31 cellular contexts compared by ENCODE assay signal in the genomic region with DNA sequence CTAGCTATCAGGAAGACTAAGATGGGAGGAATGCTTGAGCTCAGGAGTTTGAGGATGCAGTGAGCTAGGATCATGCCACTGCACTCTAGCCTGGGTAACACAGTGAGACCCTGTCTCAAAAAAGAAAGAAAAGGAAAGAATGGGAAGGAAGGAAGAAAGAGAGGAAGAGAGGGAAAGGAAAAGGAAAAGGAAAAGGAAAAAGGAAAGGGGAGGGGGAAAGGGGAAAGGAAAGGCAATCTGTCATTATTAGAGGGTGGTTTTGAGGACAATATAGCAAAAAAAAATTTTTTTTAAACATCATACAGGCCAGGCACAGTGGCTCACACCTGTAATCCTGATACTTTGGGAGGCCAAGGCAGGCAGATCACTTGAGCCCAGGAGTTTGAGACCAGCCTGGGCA. TPM values are rescaled to one million over a fixed set of nuclear protein-coding genes. Genes with fewer than 3 reads are reported as not detected.
A peak's percentile ranks its signal among the peaks of the same experiment; 100 is the strongest.
DNase-seq lines count a peak whose midpoint lies in the region; ATAC-seq, FAIRE-seq and TF ChIP-seq lines count a peak whose summit lies in the region.
"Had no signal": no experiment of that assay in that cellular context is flagged by ENCODE, and none has a peak within 500 bp of the region (broad histone marks: within the 10 kb centered on the region; RNA-seq: fewer than 3 reads in every experiment).

No MANE protein-coding gene starts in this region.

- CTCF ChIA-PET in A549 (lab: Yijun Ruan, JAX): interaction anchor here (52.0 to 96.0 kb wide), 2 partner anchors 16 to 22 kb away, joined by 3262 read pairs; partner anchors contain the start of genes FKBP10, GAST, HAP1 and JUP

- peak; percentile 7 for FAIRE-seq in A549 (lab: Jason Lieb, UNC)
- FAIRE-seq: GM12878, GM12892, GM18507 had no signal

- TF ChIP-seq POLR2A in A549 (IDR thresholded peaks at IDR 0.05; ENCODE audit: low read length): no peak

- H3K27ac ChIP-seq in A549 (no peak overlapping the region), epithelial cell of prostate (peak overlapping the region; percentile 39)
- H3K27ac ChIP-seq: 22Rv1, BLaER1 had no signal

- POLR2A ChIA-PET in A549 (lab: Yijun Ruan, JAX): interaction anchor here (0.7 kb wide), 1 partner anchor 11 kb away, joined by 3 read pairs; no protein-coding TSS in a partner anchor

- TF ChIP-seq RAD21 in A549 (conservative IDR thresholded peaks at IDR 0.05 in 1 of 2, IDR thresholded peaks at IDR 0.05 in 1 of 2): no peak

- no peak overlapping the region for H3K27ac Mint-ChIP-seq in T-helper 17 cell
- H3K27ac Mint-ChIP-seq: CD4-positive, alpha-beta memory T cell; CD8-positive, alpha-beta memory T cell had no signal

- H3K27me3 Mint-ChIP-seq in T-helper 17 cell: peaks cover 9% of the 10 kb centered on the region

- no peak overlapping the region for H3K4me2 ChIP-seq in A549
- H3K4me2 ChIP-seq: BLaER1 had no signal

- no peak for TF ChIP-seq CTCF in A549 (IDR thresholded peaks at IDR 0.05)

- no peak for TF ChIP-seq EP300 in A549 (IDR thresholded peaks at IDR 0.05)

- H3K9me3 ChIP-seq in A549: no peaks in the 10 kb centered on the region
- H3K9me3 ChIP-seq in T-helper 17 cell (ENCODE audit: control insufficient read depth, low read length, poor library complexity, severe bottlenecking): no peaks in the 10 kb centered on the region
- H3K9me3 ChIP-seq: BE2C, BLaER1 had no signal

- ATAC-seq in A549 (no peak), T-helper 17 cell (no peak), GM21390 (IDR thresholded peaks at IDR 0.05; ENCODE audit: unreplicated experiment) (no peak)
- ATAC-seq: GM12878 had no signal

- H3K4me1 Mint-ChIP-seq in T-helper 17 cell: peaks cover 2% of the 10 kb centered on the region
- H3K4me1 Mint-ChIP-seq: CD14-positive monocyte; CD4-positive, alpha-beta memory T cell; CD4-positive, CD25-positive, alpha-beta regulatory T cell; CD8-positive, alpha-beta memory T cell had no signal

- peak overlapping the region; percentile 5 for H3K4me3 Mint-ChIP-seq in T-helper 17 cell
- H3K4me3 Mint-ChIP-seq: CD14-positive monocyte; CD4-positive, alpha-beta memory T cell; CD4-positive, CD25-positive, alpha-beta regulatory T cell; CD8-positive, alpha-beta memory T cell had no signal

- no peaks in the 10 kb centered on the region; the same call in 2 of the 3 replicates for H3K4me1 ChIP-seq in A549
- H3K4me1 ChIP-seq: BE2C had no signal

- H3K36me3 Mint-ChIP-seq in T-helper 17 cell (ENCODE audit: low read depth): no peaks in the 10 kb centered on the region
- H3K36me3 Mint-ChIP-seq: CD4-positive, alpha-beta memory T cell; CD4-positive, CD25-positive, alpha-beta regulatory T cell; CD8-positive, alpha-beta memory T cell had no signal

- DNase-seq in A549 (ENCODE audit: low read depth in 1 of 2, low spot score in 1 of 2) (no peak), T-helper 17 cell (no peak), epithelial cell of prostate (ENCODE audit: low read depth, low spot score) (no peak), SIG-M5 treated with dmso at 0.1 percent for 504 hours (lab: John Stamatoyannopoulos, UW; ENCODE audit: unreplicated experiment) (no peak), kidney tubule cell (ENCODE audit: low spot score) (no peak)
- DNase-seq: ACHN; BE2C; C1 segment of cervical spinal cord; CD4-positive, alpha-beta memory T cell; CD4-positive, CD25-positive, alpha-beta regulatory T cell; CD8-positive, alpha-beta memory T cell; COR-L47; DMS 273 treated with DMSO at 0.1 percent for 48 hours; DMS153; DMS53; DMS79; DND-41; EL; GDM1 had no signal

- no peak overlapping the region for H3K4me3 ChIP-seq in A549
- H3K4me3 ChIP-seq: BLaER1, GM12878 had no signal

TF ChIP-seq in A549, 52 proteins besides CTCF, POLR2A, EP300 and RAD21:
- no peak for TF ChIP-seq HOXB5 (CRISPR knock-in tag; IDR thresholded peaks at IDR 0.05)
- no peak for TF ChIP-seq PHF8 (IDR thresholded peaks at IDR 0.05; ENCODE audit: borderline replicate concordance, low read depth)
- no peak for TF ChIP-seq GATA3 (IDR thresholded peaks at IDR 0.05; ENCODE audit: borderline replicate concordance)
- no peak for TF ChIP-seq CEBPB (IDR thresholded peaks at IDR 0.05)
- no peak for TF ChIP-seq FOXS1 (CRISPR knock-in tag; IDR thresholded peaks at IDR 0.05)
- TF ChIP-seq POLR2AphosphoS2 (conservative IDR thresholded peaks at IDR 0.05; ENCODE audit: low read length): no peak
- TF ChIP-seq KDM1A (IDR thresholded peaks at IDR 0.05; ENCODE audit: low read depth): no peak
- no peak for TF ChIP-seq TFCP2L1 (CRISPR knock-in tag; IDR thresholded peaks at IDR 0.05)
- TF ChIP-seq RNF2 (IDR thresholded peaks at IDR 0.05; ENCODE audit: borderline replicate concordance, low read depth): no peak
- TF ChIP-seq NR3C1 (IDR thresholded peaks at IDR 0.05): no peak
- no peak for TF ChIP-seq RFX5 (IDR thresholded peaks at IDR 0.05)
- no peak for TF ChIP-seq ZSCAN20 (CRISPR knock-in tag; IDR thresholded peaks at IDR 0.05)
- no peak for TF ChIP-seq FOSB (CRISPR knock-in tag; IDR thresholded peaks at IDR 0.05)
- TF ChIP-seq HDAC2 (IDR thresholded peaks at IDR 0.05): no peak
- TF ChIP-seq, protein P1, sequence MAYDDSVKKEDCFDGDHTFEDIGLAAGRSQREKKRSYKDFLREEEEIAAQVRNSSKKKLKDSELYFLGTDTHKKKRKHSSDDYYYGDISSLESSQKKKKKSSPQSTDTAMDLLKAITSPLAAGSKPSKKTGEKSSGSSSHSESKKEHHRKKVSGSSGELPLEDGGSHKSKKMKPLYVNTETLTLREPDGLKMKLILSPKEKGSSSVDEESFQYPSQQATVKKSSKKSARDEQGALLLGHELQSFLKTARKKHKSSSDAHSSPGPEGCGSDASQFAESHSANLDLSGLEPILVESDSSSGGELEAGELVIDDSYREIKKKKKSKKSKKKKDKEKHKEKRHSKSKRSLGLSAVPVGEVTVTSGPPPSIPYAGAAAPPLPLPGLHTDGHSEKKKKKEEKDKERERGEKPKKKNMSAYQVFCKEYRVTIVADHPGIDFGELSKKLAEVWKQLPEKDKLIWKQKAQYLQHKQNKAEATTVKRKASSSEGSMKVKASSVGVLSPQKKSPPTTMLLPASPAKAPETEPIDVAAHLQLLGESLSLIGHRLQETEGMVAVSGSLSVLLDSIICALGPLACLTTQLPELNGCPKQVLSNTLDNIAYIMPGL (CRISPR knock-in tag; IDR thresholded peaks at IDR 0.05; ENCODE audit: borderline replicate concordance): no peak
- TF ChIP-seq MAZ (IDR thresholded peaks at IDR 0.05; ENCODE audit: borderline replicate concordance, low read depth, low read length): no peak
- no peak for TF ChIP-seq CBX8 (IDR thresholded peaks at IDR 0.05)

RNA-seq across cellular contexts. Expression of gene JUP, which starts 20.4 kb away (rescaled TPM):
- polyA plus RNA-seq in A549 (2011; rRNA removed) (54.8 and 110 TPM in 2 replicates), A549 (2017; fragmentation: RNase III; extraction: RNeasy Plus Mini Kit Qiagen cat#74134 plus additional on column Dnase treatment) (63.3 to 127 TPM (median 107 TPM) in 3 replicates)
- 93.3 and 130 TPM in 2 replicates for polyA plus RNA-seq in A549 (2012; cell fraction: cytosol; rRNA removed)
- 256 and 307 TPM in 2 replicates for polyA plus RNA-seq in A549 (2012; cell fraction: nucleus; rRNA removed)
- polyA minus RNA-seq in A549 (2011; rRNA and poly(A)+ RNA removed): 102 and 136 TPM in 2 replicates
- total RNA-seq in T-helper 17 cell: 1 to 10 TPM in 1 of 2 donors, under 1 TPM in 1; 0.63 to 1.4 TPM
- polyA plus RNA-seq: CD8-positive, alpha-beta memory T cell had no signal

RNA-seq across cellular contexts. Expression of gene HAP1, which starts 31.7 kb away (rescaled TPM):
- 2.0 and 2.2 TPM in 2 replicates for polyA plus RNA-seq in A549 (2011; rRNA removed)
- polyA plus RNA-seq in A549 (2012; cell fraction: cytosol; rRNA removed): 0.86 and 1.2 TPM in 2 replicates
- 8.2 and 8.4 TPM in 2 replicates for polyA plus RNA-seq in A549 (2012; cell fraction: nucleus; rRNA removed)
- 1.3 to 2.3 TPM (median 1.6 TPM) in 3 replicates for polyA plus RNA-seq in A549 (2017; fragmentation: RNase III; extraction: RNeasy Plus Mini Kit Qiagen cat#74134 plus additional on column Dnase treatment)
- 0.66 and 1.2 TPM in 2 replicates for polyA minus RNA-seq in A549 (2011; rRNA and poly(A)+ RNA removed)
- 1 to 10 TPM in 1 of 2 donors, under 1 TPM in 1; 0.15 to 1.3 TPM for total RNA-seq in T-helper 17 cell
- total RNA-seq: GM12878 had no signal
- polyA plus RNA-seq: CD14-positive monocyte; CD4-positive, alpha-beta memory T cell; CD8-positive, alpha-beta memory T cell; GM12878 had no signal

RNA-seq across cellular contexts. Expression of gene P3H4, which starts 45.6 kb away (rescaled TPM):
- polyA plus RNA-seq in A549 (2011; rRNA removed) (32.1 and 36.0 TPM in 2 replicates), A549 (2017; fragmentation: RNase III; extraction: RNeasy Plus Mini Kit Qiagen cat#74134 plus additional on column Dnase treatment) (41.6 to 62.1 TPM (median 52.8 TPM) in 3 replicates)
- 61.6 and 63.9 TPM in 2 replicates for polyA plus RNA-seq in A549 (2012; cell fraction: cytosol; rRNA removed)
- polyA plus RNA-seq in A549 (2012; cell fraction: nucleus; rRNA removed): 42.3 and 56.5 TPM in 2 replicates
- 24.5 and 24.7 TPM in 2 replicates for polyA minus RNA-seq in A549 (2011; rRNA and poly(A)+ RNA removed)
- 1 to 10 TPM; 1.7 to 2.0 TPM for total RNA-seq in T-helper 17 cell

RNA-seq across cellular contexts. Expression of gene FKBP10, which starts 46.7 kb away (rescaled TPM):
- polyA plus RNA-seq in A549 (2011; rRNA removed): 109 and 112 TPM in 2 replicates
- polyA plus RNA-seq in A549 (2012; cell fraction: cytosol; rRNA removed): 159 and 188 TPM in 2 replicates
- polyA plus RNA-seq in A549 (2012; cell fraction: nucleus; rRNA removed): 819 and 928 TPM in 2 replicates
- polyA plus RNA-seq in A549 (2017; fragmentation: RNase III; extraction: RNeasy Plus Mini Kit Qiagen cat#74134 plus additional on column Dnase treatment): 109 to 121 TPM (median 119 TPM) in 3 replicates
- polyA minus RNA-seq in A549 (2011; rRNA and poly(A)+ RNA removed): 95.2 and 115 TPM in 2 replicates
- total RNA-seq in T-helper 17 cell: not detected
- total RNA-seq: CD4-positive, alpha-beta memory T cell; CD4-positive, CD25-positive, alpha-beta regulatory T cell had no signal
- polyA plus RNA-seq: CD14-positive monocyte; CD4-positive, alpha-beta memory T cell; CD8-positive, alpha-beta memory T cell had no signal

RNA-seq across cellular contexts. Expression of gene GAST, which starts 54.0 kb away (rescaled TPM):
- not detected in 2 replicates for polyA plus RNA-seq in A549 (2011; rRNA removed)
- polyA plus RNA-seq in A549 (2012; cell fraction: cytosol; rRNA removed): not detected in 2 replicates
- not detected in 2 replicates for polyA plus RNA-seq in A549 (2012; cell fraction: nucleus; rRNA removed)
- not detected in 3 replicates for polyA plus RNA-seq in A549 (2017; fragmentation: RNase III; extraction: RNeasy Plus Mini Kit Qiagen cat#74134 plus additional on column Dnase treatment)
- polyA minus RNA-seq in A549 (2011; rRNA and poly(A)+ RNA removed): not detected in 2 replicates
- total RNA-seq in T-helper 17 cell: not detected
- total RNA-seq: A172; A673; CD4-positive, alpha-beta memory T cell; CD4-positive, CD25-positive, alpha-beta regulatory T cell; CD8-positive, alpha-beta memory T cell; Daoy; G401; GM12878 had no signal
- polyA plus RNA-seq: AG04450; CD14-positive monocyte; CD4-positive, alpha-beta memory T cell; CD4-positive, CD25-positive, alpha-beta regulatory T cell; CD8-positive, alpha-beta memory T cell; GM12878 had no signal
